Comparison of ENCODE assay signal across 8 cellular contexts in genomic region chr1:22452401-22452963, GRCh38.
A peak's percentile ranks its signal among the peaks of the same experiment; 100 is the strongest.
DNase-seq lines count a peak whose midpoint lies in the region; ATAC-seq and TF ChIP-seq lines count a peak whose summit lies in the region.

No MANE protein-coding gene starts in this region.

- H3K9me3 Mint-ChIP-seq in stimulated activated memory B cell treated with anti-CD40 and anti-IgM and Interleukin-4, amounts not matched to agents 10 μg/mL and 1 μg/mL and 100 μg/mL, for 72 hours, result peaks cover 4% of the 10 kb centered on the region

- peaks cover 5% of the 10 kb centered on the region for H3K36me3 Mint-ChIP-seq in stimulated activated memory B cell treated with anti-CD40 and anti-IgM and Interleukin-4, amounts not matched to agents 10 μg/mL and 1 μg/mL and 100 μg/mL, for 72 hours

- peak overlapping the region; percentile 99 for H3K4me3 Mint-ChIP-seq in stimulated activated memory B cell treated with anti-CD40 and anti-IgM and Interleukin-4, amounts not matched to agents 10 μg/mL and 1 μg/mL and 100 μg/mL, for 72 hours

- peak overlapping the region; percentile 86 to 95 (median 91) for H3K27ac ChIP-seq in BLaER1 treated with 17β-estradiol and CSF1 and Interleukin-3, amounts not matched to agents 10 nM and 100 nM
- H3K27ac ChIP-seq in OCI-LY3 (ENCODE audit: low read length), result peak overlapping the region; percentile 56

- peaks cover 45% of the 10 kb centered on the region for H3K4me1 Mint-ChIP-seq in stimulated activated memory B cell treated with anti-CD40 and anti-IgM and Interleukin-4, amounts not matched to agents 10 μg/mL and 1 μg/mL and 100 μg/mL, for 72 hours

- peak; percentile 6; the same call in 1 of the 2 replicates for TF ChIP-seq CTCF in OCI-LY3 (IDR thresholded peaks at IDR 0.05; ENCODE audit: low read depth, low read length)

- H3K9me3 ChIP-seq in BLaER1 treated with 17β-estradiol and CSF1 and Interleukin-3, amounts not matched to agents 10 nM and 100 nM (replicated peaks in 1 of 11), result peaks cover 0 to 4% (median 0%) of the 10 kb centered on the region in 11 experiments; a peak in 1 of 22 replicates
- H3K9me3 ChIP-seq in OCI-LY3 (ENCODE audit: insufficient read depth, low read length), result no peaks in the 10 kb centered on the region

- H3K79me2 ChIP-seq in OCI-LY3 (ENCODE audit: low read length), result peaks cover 44% of the 10 kb centered on the region

- peak overlapping the region; percentile 98 for H3K27ac Mint-ChIP-seq in stimulated activated memory B cell treated with anti-CD40 and anti-IgM and Interleukin-4, amounts not matched to agents 10 μg/mL and 1 μg/mL and 100 μg/mL, for 72 hours

- H3K27me3 Mint-ChIP-seq in stimulated activated memory B cell treated with anti-CD40 and anti-IgM and Interleukin-4, amounts not matched to agents 10 μg/mL and 1 μg/mL and 100 μg/mL, for 72 hours, result no peaks in the 10 kb centered on the region

- peak overlapping the region; percentile 67 for H2AFZ ChIP-seq in OCI-LY3 (ENCODE audit: low read depth, low read length)

- ATAC-seq in GM18520 (IDR thresholded peaks at IDR 0.05; ENCODE audit: unreplicated experiment), result peak; percentile 4
- ATAC-seq in HG03095 (IDR thresholded peaks at IDR 0.05; ENCODE audit: unreplicated experiment), result peak; percentile 18
- peak; percentile 37 for ATAC-seq in stimulated activated memory B cell treated with anti-CD40 and anti-IgM and Interleukin-4, amounts not matched to agents 10 μg/mL and 1 μg/mL and 100 μg/mL, for 72 hours

- peaks cover 8 to 32% (median 11%) of the 10 kb centered on the region in 10 experiments for H3K4me1 ChIP-seq in BLaER1 treated with 17β-estradiol and CSF1 and Interleukin-3, amounts not matched to agents 10 nM and 100 nM
- peaks cover 5% of the 10 kb centered on the region for H3K4me1 ChIP-seq in OCI-LY3 (ENCODE audit: low read length)

- peaks cover 0 to 47% (median 21%) of the 10 kb centered on the region in 11 experiments; a peak in 14 of 22 replicates for H4K20me1 ChIP-seq in BLaER1 treated with 17β-estradiol and CSF1 and Interleukin-3, amounts not matched to agents 10 nM and 100 nM
- no peaks in the 10 kb centered on the region for H4K20me1 ChIP-seq in OCI-LY3 (ENCODE audit: insufficient read depth, low read length)

- peak overlapping the region; percentile 86 to 94 (median 94) for H3K9ac ChIP-seq in BLaER1 treated with 17β-estradiol and CSF1 and Interleukin-3, amounts not matched to agents 10 nM and 100 nM
- peak overlapping the region; percentile 79 for H3K9ac ChIP-seq in OCI-LY3 (ENCODE audit: low read length)

- H3K4me3 ChIP-seq in BLaER1 treated with 17β-estradiol and CSF1 and Interleukin-3, amounts not matched to agents 10 nM and 100 nM, result peak overlapping the region; percentile 82 to 97 (median 90)
- peak overlapping the region; percentile 87 for H3K4me3 ChIP-seq in OCI-LY3 (ENCODE audit: low read length)

- peak overlapping the region; percentile 74 to 91 (median 84) for H3K4me2 ChIP-seq in BLaER1 treated with 17β-estradiol and CSF1 and Interleukin-3, amounts not matched to agents 10 nM and 100 nM
- peak overlapping the region; percentile 88 for H3K4me2 ChIP-seq in OCI-LY3 (ENCODE audit: low read length)

- DNase-seq in central memory CD4-positive, alpha-beta T cell, result peak; percentile 33
- DNase-seq in kidney glomerular epithelial cell (lab: John Stamatoyannopoulos, UW) (peak; percentile 56), NCI-H1436 (lab: John Stamatoyannopoulos, UW) (no peak)

- no peaks in the 10 kb centered on the region for H3K27me3 ChIP-seq in BLaER1 treated with 17β-estradiol and CSF1 and Interleukin-3, amounts not matched to agents 10 nM and 100 nM
- H3K27me3 ChIP-seq in OCI-LY3 (ENCODE audit: low read depth, low read length), result no peaks in the 10 kb centered on the region

- H3K36me3 ChIP-seq in BLaER1 treated with 17β-estradiol and CSF1 and Interleukin-3, amounts not matched to agents 10 nM and 100 nM, result peaks cover 0 to 12% (median under 1%) of the 10 kb centered on the region in 11 experiments; a peak in 4 of 22 replicates
- no peaks in the 10 kb centered on the region for H3K36me3 ChIP-seq in OCI-LY3 (replicated peaks; ENCODE audit: low read depth, low read length)
